17 cellular contexts compared by ENCODE assay signal in the genomic region with DNA sequence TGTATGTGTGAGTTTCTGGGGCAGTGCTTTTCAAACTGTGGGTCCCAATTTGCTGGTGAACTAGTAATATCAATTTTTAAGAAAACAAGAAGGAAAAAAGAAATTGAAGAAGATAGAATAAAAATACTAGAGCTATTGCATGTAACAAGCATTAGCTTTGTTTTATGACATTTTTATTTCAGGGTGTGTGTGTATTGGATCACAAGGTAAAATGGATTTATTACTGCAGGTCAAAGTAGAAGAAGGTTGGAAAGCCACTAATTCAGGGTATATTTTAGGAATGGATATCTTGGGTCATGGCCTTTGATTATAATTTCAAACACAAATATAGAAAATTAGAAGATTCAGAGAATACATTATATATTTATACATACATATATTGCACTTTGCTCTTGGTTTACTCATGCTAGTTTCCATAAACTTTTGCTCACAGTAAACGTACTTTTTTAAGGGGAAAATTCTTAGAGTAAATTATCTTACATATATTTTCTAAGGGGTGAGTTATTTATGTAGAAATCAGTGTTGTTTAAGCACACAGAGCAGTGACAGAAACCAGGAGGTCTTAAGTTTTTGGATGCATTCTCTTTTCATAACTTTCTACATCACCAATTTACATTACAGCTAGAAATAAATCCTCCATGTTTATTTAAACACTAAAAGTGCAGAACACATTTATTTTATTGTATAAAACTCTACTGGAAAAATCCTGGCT.
"Had no signal": no experiment of that assay in that cellular context is flagged by ENCODE, and none has a peak within 500 bp of the region (broad histone marks: within the 10 kb centered on the region; RNA-seq: fewer than 3 reads in every experiment).

No MANE protein-coding gene starts in this region.

- H3K27me3 ChIP-seq: body of pancreas, gastrocnemius medialis, tibial nerve had no signal

- H3K27ac ChIP-seq: body of pancreas, coronary artery, parathyroid adenoma, tibial nerve had no signal

- H3K36me3 ChIP-seq: gastrocnemius medialis, heart left ventricle, tibial nerve had no signal

- H3K9me3 ChIP-seq: body of pancreas, gastrocnemius medialis, heart left ventricle, tibial nerve had no signal

- H3K9ac ChIP-seq: parathyroid adenoma had no signal

- H3K4me1 ChIP-seq: body of pancreas, parathyroid adenoma, tibial nerve had no signal

- H3K4me3 ChIP-seq: body of pancreas, coronary artery, gastrocnemius medialis, heart left ventricle, tibial nerve had no signal

- ATAC-seq: activated CD4-positive, CD25-positive, alpha-beta regulatory T cell treated with anti-CD3 and anti-CD28 coated beads, Interleukin-2, amount 50 U/mL, for 24 hours; activated T-cell treated with anti-CD3 and anti-CD28 coated beads, Interleukin-2, amount 50 U/mL, for 4 hours; body of pancreas; naive thymus-derived CD8-positive, alpha-beta T cell had no signal

- DNase-seq: activated CD4-positive, alpha-beta T cell treated with anti-CD3 and anti-CD28 coated beads, Interleukin-2, amount 10 ng/mL, durations not matched to agents 7 days and 5 days; activated CD8-positive, alpha-beta memory T cell treated with anti-CD3 and anti-CD28 coated beads, Interleukin-2, amount 50 U/mL, for 4 hours; activated naive CD4-positive, alpha-beta T cell treated with anti-CD3 and anti-CD28 coated beads for 36 hours; activated T-cell treated with anti-CD3 and anti-CD28 coated beads, Interleukin-2, amount 50 U/mL, for 4 hours; body of pancreas; heart left ventricle; kidney; left ventricle myocardium superior; naive thymus-derived CD8-positive, alpha-beta T cell; stimulated activated CD4-positive, alpha-beta T cell treated with anti-CD3 and anti-CD28 coated beads, Interleukin-2, amount 100 ng/mL, for 24 hours; stimulated activated naive CD4-positive, alpha-beta T cell treated with Interleukin-2 at 50 U/mL for 16 hours; substantia nigra had no signal
